ENCODE assay signal across 8 cellular contexts in genomic region chr2:105545731-105546622, GRCh38.
A peak's percentile ranks its signal among the peaks of the same experiment; 100 is the strongest.
DNase-seq lines count a peak whose midpoint lies in the region; FAIRE-seq and TF ChIP-seq lines count a peak whose summit lies in the region.

No MANE protein-coding gene starts in this region.

- H3K4me1 Mint-ChIP-seq in activated naive CD4-positive, alpha-beta T cell treated with anti-CD3 and anti-CD28 coated beads, Interleukin-2, amount 10 ng/mL, durations not matched to agents 7 days and 5 days: peaks cover 17% of the 10 kb centered on the region

- H4K20me1 ChIP-seq in Loucy (ENCODE audit: insufficient read depth, low read length, poor library complexity, severe bottlenecking): no peaks in the 10 kb centered on the region

- no peak for TF ChIP-seq POLR2A in GM12891 (IDR thresholded peaks at IDR 0.05; ENCODE audit: low read depth, low read length)

- H3K27me3 Mint-ChIP-seq in activated naive CD4-positive, alpha-beta T cell treated with anti-CD3 and anti-CD28 coated beads, Interleukin-2, amount 10 ng/mL, durations not matched to agents 7 days and 5 days: peaks cover 19% of the 10 kb centered on the region

- no peaks in the 10 kb centered on the region for H3K9me3 Mint-ChIP-seq in activated naive CD4-positive, alpha-beta T cell treated with anti-CD3 and anti-CD28 coated beads, Interleukin-2, amount 10 ng/mL, durations not matched to agents 7 days and 5 days

- CTCF ChIA-PET in activated naive CD4-positive, alpha-beta T cell treated with anti-CD3 and anti-CD28 coated beads, Interleukin-2, amount 10 ng/mL, durations not matched to agents 7 days and 5 days (lab: Charles Lee): interaction anchor here (1.0 to 2.2 kb wide), 6 partner anchors 10 to 177 kb away, joined by 3 to 10 read pairs (median 4); no protein-coding TSS in a partner anchor

- in situ Hi-C loops in ACHN (cut with HindIII; ENCODE audit: low pct_ligation_motif_present, low pct_unique_long_range_greater_than_20kb, low sequenced_read_pairs): no loop called here

- peak overlapping the region; percentile 32 for H3K4me3 Mint-ChIP-seq in activated naive CD4-positive, alpha-beta T cell treated with anti-CD3 and anti-CD28 coated beads, Interleukin-2, amount 10 ng/mL, durations not matched to agents 7 days and 5 days

- H3K36me3 ChIP-seq in Loucy (ENCODE audit: insufficient read depth, low read length) (no peaks in the 10 kb centered on the region), SK-N-MC (ENCODE audit: insufficient read depth, low read length) (no peaks in the 10 kb centered on the region), cardiac muscle cell (no peaks in the 10 kb centered on the region)

- peak overlapping the region; percentile 43 for H3K4me2 ChIP-seq in Loucy (ENCODE audit: low read depth, low read length, poor library complexity, severe bottlenecking)

- H3K79me2 ChIP-seq in Loucy (ENCODE audit: insufficient read depth, low read length): no peaks in the 10 kb centered on the region

- FAIRE-seq in GM18507 (lab: Jason Lieb, UNC) (peak; percentile 18), GM12891 (lab: Jason Lieb, UNC) (no peak)

- no peaks in the 10 kb centered on the region for H3F3A ChIP-seq in Loucy (ENCODE audit: low read depth)

- H3K27me3 ChIP-seq in Loucy (ENCODE audit: insufficient read depth, low read length, poor library complexity, severe bottlenecking) (no peaks in the 10 kb centered on the region), cardiac muscle cell (no peaks in the 10 kb centered on the region)

- H3K27ac ChIP-seq in SK-N-MC (no peak overlapping the region), cardiac muscle cell (no peak overlapping the region)

- H3K9ac ChIP-seq in Loucy (ENCODE audit: low read depth, low read length, poor library complexity, severe bottlenecking): no peak overlapping the region
- H3K9ac ChIP-seq in SK-N-MC (ENCODE audit: insufficient read length): no peak overlapping the region

- TF ChIP-seq CTCF in Loucy (conservative IDR thresholded peaks at IDR 0.05; ENCODE audit: low read length) (peak; percentile 95), cardiac muscle cell (IDR thresholded peaks at IDR 0.05; ENCODE audit: low read depth, low read length) (peak; percentile 89), retinal pigment epithelial cell (conservative IDR thresholded peaks at IDR 0.05; ENCODE audit: low read depth, low read length) (peak; percentile 92)

- H3K36me3 Mint-ChIP-seq in activated naive CD4-positive, alpha-beta T cell treated with anti-CD3 and anti-CD28 coated beads, Interleukin-2, amount 10 ng/mL, durations not matched to agents 7 days and 5 days: no peaks in the 10 kb centered on the region

- peak overlapping the region; percentile 51 for H2AFZ ChIP-seq in Loucy (ENCODE audit: low read length)

- H3K4me3 ChIP-seq in Loucy (ENCODE audit: low read length, poor library complexity, severe bottlenecking) (peak overlapping the region; percentile 34), SK-N-MC (no peak overlapping the region), cardiac muscle cell (no peak overlapping the region), retinal pigment epithelial cell (ENCODE audit: low read length) (no peak overlapping the region)

- no peaks in the 10 kb centered on the region for H3K9me2 ChIP-seq in Loucy (replicated peaks; ENCODE audit: low read depth, low read length)

- H3K4me1 ChIP-seq in Loucy (ENCODE audit: insufficient read depth, low read length, poor library complexity, severe bottlenecking) (peaks cover 8% of the 10 kb centered on the region), cardiac muscle cell (ENCODE audit: low read depth) (no peaks in the 10 kb centered on the region)

- peak; percentile 73 for DNase-seq in ACHN
- DNase-seq in GM18507 (ENCODE audit: extremely low spot score, insufficient read length, low read depth): peak; percentile 39
- peak; percentile 12 for DNase-seq in SK-N-MC (ENCODE audit: low read depth, low spot score)
- DNase-seq in activated naive CD4-positive, alpha-beta T cell treated with anti-CD3 and anti-CD28 coated beads, Interleukin-2, amount 10 ng/mL, durations not matched to agents 7 days and 5 days: peak; percentile 81
- DNase-seq in cardiac muscle cell (ENCODE audit: low read depth in 1 of 2, low spot score in 1 of 2): peak; percentile 73 to 81
- DNase-seq in retinal pigment epithelial cell (ENCODE audit: low read depth): peak; percentile 5
- DNase-seq in GM12891 (ENCODE audit: insufficient read length, low spot score): no peak

- H3K9me3 ChIP-seq in Loucy (ENCODE audit: insufficient read depth, low read depth, low read length) (no peaks in the 10 kb centered on the region), SK-N-MC (ENCODE audit: low read depth, low read length) (no peaks in the 10 kb centered on the region), cardiac muscle cell (ENCODE audit: low read depth) (no peaks in the 10 kb centered on the region)

- H3K27ac Mint-ChIP-seq in activated naive CD4-positive, alpha-beta T cell treated with anti-CD3 and anti-CD28 coated beads, Interleukin-2, amount 10 ng/mL, durations not matched to agents 7 days and 5 days: peak overlapping the region; percentile 26

TF ChIP-seq in GM12891, 5 proteins besides CTCF, POLR2A, EP300 and RAD21:
- no peak for TF ChIP-seq POLR2AphosphoS5 (IDR thresholded peaks at IDR 0.05; ENCODE audit: low read depth, low read length)
- TF ChIP-seq PAX5 (IDR thresholded peaks at IDR 0.05; ENCODE audit: insufficient read depth, low read length, severe bottlenecking): no peak
- no peak for TF ChIP-seq TAF1 (IDR thresholded peaks at IDR 0.05; ENCODE audit: low read depth, low read length)
- no peak for TF ChIP-seq SPI1 (IDR thresholded peaks at IDR 0.05; ENCODE audit: low read depth, low read length)
- TF ChIP-seq POU2F2 (IDR thresholded peaks at IDR 0.05; ENCODE audit: low read depth, low read length): no peak
